Comparison of ENCODE assay signal across 12 cellular contexts in the genomic region with DNA sequence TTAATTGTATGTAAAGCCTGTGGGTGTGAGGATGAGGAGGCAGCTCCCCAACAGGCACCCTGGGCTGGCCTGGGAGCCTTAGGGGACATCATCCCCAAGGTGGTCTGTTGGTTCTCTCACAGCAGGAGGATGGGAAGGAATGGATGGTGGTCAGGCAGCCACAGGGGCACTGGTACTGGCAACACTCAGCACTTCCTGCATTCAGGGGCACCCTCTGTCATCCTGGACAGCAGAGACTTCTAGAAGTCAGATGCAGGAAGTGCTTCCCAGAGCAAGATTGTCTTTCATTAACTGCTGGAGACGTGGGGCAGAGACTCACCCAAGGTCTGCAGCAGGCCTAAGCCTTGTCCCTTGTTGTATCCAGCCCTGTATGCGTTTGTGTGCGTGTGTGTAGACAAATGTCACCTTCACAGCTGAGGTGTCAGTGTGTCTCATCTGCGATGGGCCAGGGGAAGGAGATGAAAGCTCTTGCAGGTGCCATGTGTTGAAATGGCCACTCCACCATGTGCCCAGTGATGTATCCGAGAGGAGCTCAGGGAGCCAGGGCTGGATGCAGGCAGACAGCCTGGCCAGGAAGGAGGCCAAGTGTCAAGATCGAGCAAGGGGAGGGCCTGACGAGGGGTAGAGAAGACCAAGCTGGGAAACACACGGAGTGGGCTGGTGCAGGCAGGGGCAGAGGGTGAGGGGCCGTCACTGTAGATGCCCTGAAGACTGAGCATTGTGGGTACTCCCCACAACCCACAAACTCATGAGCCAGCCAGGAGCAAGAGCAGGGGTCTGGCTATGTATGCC.
DNase-seq lines count a peak whose midpoint lies in the region; ATAC-seq and TF ChIP-seq lines count a peak whose summit lies in the region.
"Had no signal": no experiment of that assay in that cellular context is flagged by ENCODE, and none has a peak within 500 bp of the region (broad histone marks: within the 10 kb centered on the region; RNA-seq: fewer than 3 reads in every experiment).

No MANE protein-coding gene starts in this region.

- H4K5ac ChIP-seq in mesendoderm (ENCODE audit: low read length): no peak overlapping the region

- H2BK5ac ChIP-seq in mesendoderm (ENCODE audit: low read length): no peak overlapping the region

- peak overlapping the region; percentile 85 for H3K23ac ChIP-seq in mesendoderm (ENCODE audit: low read length)

- DNase-seq in activated naive CD4-positive, alpha-beta T cell (lab: John Stamatoyannopoulos, UW): no peak
- DNase-seq in activated naive CD8-positive, alpha-beta T cell treated with anti-CD3 and anti-CD28 coated beads, Interleukin-2, amount 50 U/mL, for 24 hours: no peak
- no peak for DNase-seq in mesendoderm
- no peak for DNase-seq in transverse colon
- DNase-seq in Caco-2: no peak
- no peak for DNase-seq in NCI-H510A treated with DMSO at 0.1 percent for 48 hours (lab: John Stamatoyannopoulos, UW)
- no peak for DNase-seq in LoVo (ENCODE audit: low spot score)
- DNase-seq: activated gamma-delta T cell treated with Interleukin-2 at 50 U/mL for 16 hours, NCI-H187 treated with DMSO at 0.1 percent for 48 hours, NCI-H82, nephron progenitor cell had no signal

- no peak overlapping the region for H3K4me2 ChIP-seq in mesendoderm (ENCODE audit: low read length)

- peak overlapping the region; percentile 36 for H3K27ac Mint-ChIP-seq in activated naive CD4-positive, alpha-beta T cell treated with anti-CD3 and anti-CD28 coated beads, Interleukin-2, amount 50 U/mL, for 24 hours
- H3K27ac Mint-ChIP-seq in activated naive CD8-positive, alpha-beta T cell treated with anti-CD3 and anti-CD28 coated beads, Interleukin-2, amount 50 U/mL, for 24 hours: peak overlapping the region; percentile 12
- H3K27ac Mint-ChIP-seq in Caco-2 (ENCODE audit: unreplicated experiment): no peak overlapping the region
- H3K27ac Mint-ChIP-seq: nephron progenitor cell had no signal

- no peaks in the 10 kb centered on the region for H3K27me3 Mint-ChIP-seq in activated naive CD4-positive, alpha-beta T cell treated with anti-CD3 and anti-CD28 coated beads, Interleukin-2, amount 50 U/mL, for 24 hours
- no peaks in the 10 kb centered on the region for H3K27me3 Mint-ChIP-seq in activated naive CD8-positive, alpha-beta T cell treated with anti-CD3 and anti-CD28 coated beads, Interleukin-2, amount 50 U/mL, for 24 hours
- no peaks in the 10 kb centered on the region for H3K27me3 Mint-ChIP-seq in Caco-2 (ENCODE audit: insufficient read depth, unreplicated experiment)

- no peaks in the 10 kb centered on the region for H3K9me3 Mint-ChIP-seq in activated naive CD4-positive, alpha-beta T cell treated with anti-CD3 and anti-CD28 coated beads, Interleukin-2, amount 50 U/mL, for 24 hours
- H3K9me3 Mint-ChIP-seq in activated naive CD8-positive, alpha-beta T cell treated with anti-CD3 and anti-CD28 coated beads, Interleukin-2, amount 50 U/mL, for 24 hours: no peaks in the 10 kb centered on the region
- no peaks in the 10 kb centered on the region for H3K9me3 Mint-ChIP-seq in Caco-2 (ENCODE audit: unreplicated experiment)
- H3K9me3 Mint-ChIP-seq: nephron progenitor cell had no signal

- no CpG with 5 or more reads among the region's 9 CpGs for WGBS in mesendoderm (ENCODE audit: extremely low coverage, insufficient coverage, low lambda C conversion rate)
- 65 to 100% methylated on average over 2 to 9 of the region's 9 CpGs for WGBS in transverse colon (ENCODE audit: low coverage in 1 of 2), 2 donors

- no TSS peak for BruUV-seq in Caco-2 (replicated peaks; lab: Mats Ljungman, UMichigan)

- peaks cover 74% of the 10 kb centered on the region for H3K4me1 Mint-ChIP-seq in activated naive CD4-positive, alpha-beta T cell treated with anti-CD3 and anti-CD28 coated beads, Interleukin-2, amount 50 U/mL, for 24 hours
- H3K4me1 Mint-ChIP-seq in activated naive CD8-positive, alpha-beta T cell treated with anti-CD3 and anti-CD28 coated beads, Interleukin-2, amount 50 U/mL, for 24 hours: peaks cover 56% of the 10 kb centered on the region
- no peaks in the 10 kb centered on the region for H3K4me1 Mint-ChIP-seq in Caco-2 (ENCODE audit: low read depth, unreplicated experiment)

- H3K79me1 ChIP-seq in mesendoderm (ENCODE audit: low read length): no peaks in the 10 kb centered on the region

- no peak for ATAC-seq in activated naive CD8-positive, alpha-beta T cell treated with anti-CD3 and anti-CD28 coated beads, Interleukin-2, amount 50 U/mL, for 24 hours

- intact Hi-C loops in transverse colon (cut with DNase I; ENCODE audit: low total_unique reads) (no loop called here), Caco-2 (cut with micrococcal nuclease; ENCODE audit: unreplicated experiment) (no loop called here)

- no peak overlapping the region for H3K4me3 ChIP-seq in mesendoderm (ENCODE audit: low read length)
- no peak overlapping the region for H3K4me3 ChIP-seq in transverse colon
- H3K4me3 ChIP-seq in Caco-2 (ENCODE audit: low read depth, low read length): no peak overlapping the region

- no peaks in the 10 kb centered on the region for H3K36me3 Mint-ChIP-seq in activated naive CD4-positive, alpha-beta T cell treated with anti-CD3 and anti-CD28 coated beads, Interleukin-2, amount 50 U/mL, for 24 hours
- H3K36me3 Mint-ChIP-seq in activated naive CD8-positive, alpha-beta T cell treated with anti-CD3 and anti-CD28 coated beads, Interleukin-2, amount 50 U/mL, for 24 hours (ENCODE audit: low read depth): no peaks in the 10 kb centered on the region
- peaks cover 5% of the 10 kb centered on the region for H3K36me3 Mint-ChIP-seq in Caco-2 (ENCODE audit: insufficient read depth, unreplicated experiment)

- H3K27ac ChIP-seq in mesendoderm (ENCODE audit: low read depth, low read length) (no peak overlapping the region), transverse colon (peak overlapping the region; percentile 75 to 78 (median 76))

- TF ChIP-seq EP300 in transverse colon (IDR thresholded peaks at IDR 0.05; ENCODE audit: low read depth): no peak

- no peak overlapping the region for H3K18ac ChIP-seq in mesendoderm (ENCODE audit: low read length)

- in situ Hi-C loops in transverse colon (cut with MboI; ENCODE audit: low pct_ligation_motif_present in 1 of 4, low pct_unique_long_range_greater_than_20kb in 1 of 4, low sequenced_read_pairs in 3 of 4): no loop called here

- no peaks in the 10 kb centered on the region for H3K79me2 ChIP-seq in mesendoderm (ENCODE audit: control insufficient read depth, insufficient read depth, low read length)

- no peaks in the 10 kb centered on the region for H3K9me3 ChIP-seq in transverse colon
- H3K9me3 ChIP-seq in Caco-2: no peaks in the 10 kb centered on the region

- CTCF ChIA-PET in Caco-2 (lab: Charles Lee): no interaction called here

- H3K27me3 ChIP-seq in mesendoderm (ENCODE audit: insufficient read depth, low read length, poor library complexity) (no peaks in the 10 kb centered on the region), transverse colon (no peaks in the 10 kb centered on the region), Caco-2 (replicated peaks; ENCODE audit: control insufficient read depth, insufficient read depth, low read length) (no peaks in the 10 kb centered on the region)

- H3K4ac ChIP-seq in mesendoderm (ENCODE audit: low read depth, low read length): no peak overlapping the region

- H2BK120ac ChIP-seq in mesendoderm (ENCODE audit: low read depth, low read length): no peak overlapping the region

- H3K36me3 ChIP-seq in mesendoderm (ENCODE audit: control insufficient read depth, insufficient read depth, low read length) (no peaks in the 10 kb centered on the region), transverse colon (no peaks in the 10 kb centered on the region), Caco-2 (ENCODE audit: control insufficient read depth, insufficient read depth, low read length) (no peaks in the 10 kb centered on the region)

- no peak overlapping the region for H3K4me3 Mint-ChIP-seq in activated naive CD4-positive, alpha-beta T cell treated with anti-CD3 and anti-CD28 coated beads, Interleukin-2, amount 50 U/mL, for 24 hours
- H3K4me3 Mint-ChIP-seq in activated naive CD8-positive, alpha-beta T cell treated with anti-CD3 and anti-CD28 coated beads, Interleukin-2, amount 50 U/mL, for 24 hours: no peak overlapping the region
- H3K4me3 Mint-ChIP-seq in Caco-2 (ENCODE audit: unreplicated experiment): no peak overlapping the region
- H3K4me3 Mint-ChIP-seq: nephron progenitor cell had no signal

- no peak overlapping the region for H4K8ac ChIP-seq in mesendoderm (ENCODE audit: low read depth, low read length)

- peak overlapping the region; percentile 39 for H3K56ac ChIP-seq in mesendoderm (ENCODE audit: low read length)

- POLR2A ChIA-PET in Caco-2 (lab: Charles Lee): no interaction called here

- H3K4me1 ChIP-seq in mesendoderm (ENCODE audit: control insufficient read depth, low read depth, low read length) (no peaks in the 10 kb centered on the region), transverse colon (peaks cover 34 to 57% (median 40%) of the 10 kb centered on the region in 4 donors), Caco-2 (peaks cover 6% of the 10 kb centered on the region)

- TF ChIP-seq CTCF in transverse colon (IDR thresholded peaks at IDR 0.05): no peak
- no peak for TF ChIP-seq CTCF in Caco-2 (IDR thresholded peaks at IDR 0.05; ENCODE audit: insufficient read depth in 1 of 2, low read depth in 1 of 2, low read length in 1 of 2, severe bottlenecking in 1 of 2, unreplicated experiment in 1 of 2)

- H2AK5ac ChIP-seq in mesendoderm (ENCODE audit: low read length): no peak overlapping the region

- no peak overlapping the region for H2BK15ac ChIP-seq in mesendoderm (replicated peaks; ENCODE audit: low read depth)

- no peak overlapping the region for H3K9ac ChIP-seq in mesendoderm (ENCODE audit: low read length)

- no peak for TF ChIP-seq POLR2A in transverse colon (IDR thresholded peaks at IDR 0.05)
